In genomic region chr16:1765826-1766225, GRCh38 we compare ENCODE assay signal across 22 cellular contexts. TPM values are rescaled to one million over a fixed set of nuclear protein-coding genes. Genes with fewer than 3 reads are reported as not detected.
DNase-seq lines count a peak whose midpoint lies in the region; ATAC-seq, FAIRE-seq and TF ChIP-seq lines count a peak whose summit lies in the region.
"Had no signal": no experiment of that assay in that cellular context is flagged by ENCODE, and none has a peak within 500 bp of the region (broad histone marks: within the 10 kb centered on the region; RNA-seq: fewer than 3 reads in every experiment).

No MANE protein-coding gene starts in this region.

- no peak overlapping the region for H3K14ac ChIP-seq in trophoblast cell (ENCODE audit: low read length)

- peaks cover 2% of the 10 kb centered on the region for H3K79me1 ChIP-seq in trophoblast cell (ENCODE audit: low read length)

- H3K27ac ChIP-seq in CD4-positive, alpha-beta T cell (ENCODE audit: low read depth, low read length) = no peak overlapping the region
- H3K27ac ChIP-seq in trophoblast cell (ENCODE audit: low read depth, low read length) (no peak overlapping the region), left lung (no peak overlapping the region)
- H3K27ac ChIP-seq: BLaER1, C4-2B had no signal

- H3K4me3 Mint-ChIP-seq in activated T-cell treated with anti-CD3 and anti-CD28 coated beads, Interleukin-2, amount 50 U/mL, for 24 hours = no peak overlapping the region
- peak overlapping the region; percentile 4 for H3K4me3 Mint-ChIP-seq in CD4-positive, alpha-beta T cell
- H3K4me3 Mint-ChIP-seq in endothelial cell (ENCODE audit: unreplicated experiment) = peak overlapping the region; percentile 56
- H3K4me3 Mint-ChIP-seq: CD4-positive, CD25-positive, alpha-beta regulatory T cell; CD8-positive, alpha-beta memory T cell; GM23338; H9 had no signal

- H2BK12ac ChIP-seq in trophoblast cell (ENCODE audit: low read length) = no peak overlapping the region

- H3K36me3 ChIP-seq in trophoblast cell (ENCODE audit: control insufficient read depth in 1 of 2, insufficient read depth in 2 of 2, low read length in 2 of 2) = peaks cover 74 to 78% of the 10 kb centered on the region in 2 experiments
- H3K36me3 ChIP-seq in left lung = peaks cover 0 to 87% of the 10 kb centered on the region in 2 donors

- H3K9ac ChIP-seq in trophoblast cell (ENCODE audit: low read length) = no peak overlapping the region
- H3K9ac ChIP-seq: BLaER1 had no signal

- H4K91ac ChIP-seq in trophoblast cell (ENCODE audit: low read depth, low read length) = no peak overlapping the region

- H3K27ac Mint-ChIP-seq in activated T-cell treated with anti-CD3 and anti-CD28 coated beads, Interleukin-2, amount 50 U/mL, for 24 hours = peak overlapping the region; percentile 33
- no peak overlapping the region for H3K27ac Mint-ChIP-seq in CD4-positive, alpha-beta T cell
- H3K27ac Mint-ChIP-seq in endothelial cell (ENCODE audit: unreplicated experiment) = no peak overlapping the region
- H3K27ac Mint-ChIP-seq: CD4-positive, CD25-positive, alpha-beta regulatory T cell; GM23338; H9 had no signal

- no peaks in the 10 kb centered on the region for H3K27me3 Mint-ChIP-seq in activated T-cell treated with anti-CD3 and anti-CD28 coated beads, Interleukin-2, amount 50 U/mL, for 24 hours
- no peaks in the 10 kb centered on the region for H3K27me3 Mint-ChIP-seq in CD4-positive, alpha-beta T cell
- H3K27me3 Mint-ChIP-seq in endothelial cell (ENCODE audit: unreplicated experiment) = peaks cover 16% of the 10 kb centered on the region
- H3K27me3 Mint-ChIP-seq: CD4-positive, CD25-positive, alpha-beta regulatory T cell; CD8-positive, alpha-beta memory T cell had no signal

- no peak for ATAC-seq in CD4-positive, alpha-beta T cell (ENCODE audit: poor library complexity)
- ATAC-seq in left lung = no peak
- ATAC-seq: GM12878, GM23338, HCT116 had no signal

- TF ChIP-seq CTCF in CD4-positive, alpha-beta T cell (IDR thresholded peaks at IDR 0.05) = no peak
- TF ChIP-seq CTCF in endothelial cell (IDR thresholded peaks at IDR 0.05; ENCODE audit: unreplicated experiment) = no peak
- no peak for TF ChIP-seq CTCF in left lung (IDR thresholded peaks at IDR 0.05)

- no peak overlapping the region for H2BK5ac ChIP-seq in trophoblast cell (ENCODE audit: low read depth, low read length, poor library complexity)

- no peak overlapping the region for H3K4me2 ChIP-seq in trophoblast cell (ENCODE audit: low read length)
- H3K4me2 ChIP-seq: BLaER1, GM23338 had no signal

- no peak for DNase-seq in activated T-cell treated with anti-CD3 and anti-CD28 coated beads, Interleukin-2, amount 50 U/mL, for 24 hours
- DNase-seq in activated T-cell treated with anti-CD3 and anti-CD28 coated beads, Interleukin-2, amount 50 U/mL, for 1 hour = no peak
- DNase-seq in CD4-positive, alpha-beta T cell = no peak
- DNase-seq in endothelial cell (ENCODE audit: low spot score) (no peak), trophoblast cell (no peak), left lung (no peak), RCC 7860 (ENCODE audit: low spot score) (no peak), inferior parietal cortex (ENCODE audit: extremely low spot score) (no peak)
- DNase-seq: 8988T; CD4-positive, CD25-positive, alpha-beta regulatory T cell; CD8-positive, alpha-beta memory T cell; DMS 273 treated with DMSO at 0.1 percent for 48 hours; DMS79; EL; GDM1; H9 had no signal

- no peak overlapping the region for H2AFZ ChIP-seq in trophoblast cell (ENCODE audit: insufficient read depth, low read length, poor library complexity)
- H2AFZ ChIP-seq: GM23338 had no signal

- H2AK5ac ChIP-seq in trophoblast cell (ENCODE audit: low read length) = no peak overlapping the region

- no peaks in the 10 kb centered on the region for H3K9me3 ChIP-seq in CD4-positive, alpha-beta T cell (ENCODE audit: control insufficient read depth, low read length)
- peaks cover 2% of the 10 kb centered on the region for H3K9me3 ChIP-seq in trophoblast cell (ENCODE audit: insufficient read depth, low read depth, low read length)
- H3K9me3 ChIP-seq in left lung = no peaks in the 10 kb centered on the region
- H3K9me3 ChIP-seq: BLaER1 had no signal

- WGBS in trophoblast cell (ENCODE audit: extremely low coverage, insufficient coverage, insufficient read length) = no CpG with 5 or more reads among the region's 22 CpGs

- H3K79me2 ChIP-seq in trophoblast cell (ENCODE audit: control insufficient read depth, insufficient read depth, low read length, poor library complexity) = peaks cover under 1% of the 10 kb centered on the region

- no peak overlapping the region for H3K23ac ChIP-seq in trophoblast cell (ENCODE audit: low read length)

- H2BK120ac ChIP-seq in trophoblast cell (ENCODE audit: insufficient read depth, low read length, poor library complexity) = no peak overlapping the region

- intact Hi-C loops in CD4-positive, alpha-beta T cell (cut with DNase I, micrococcal nuclease) = loop anchor here in 1 of 2 experiments (5.0 kb wide), 1 partner anchor 176 kb away; the partner anchor contains the start of gene MSRB1
- intact Hi-C loops in left lung (cut with DNase I) = no loop called here

- no peak overlapping the region for H4K8ac ChIP-seq in trophoblast cell (ENCODE audit: low read depth, low read length)

- POLR2A ChIA-PET in CD4-positive, alpha-beta T cell (lab: Charles Lee) = interaction anchor here (1.6 to 1.9 kb wide), 2 partner anchors 17 to 60 kb away, joined by 5 to 7 read pairs; partner anchors contain the start of genes MAPK8IP3, NUBP2 and SPSB3

- H3K4me1 ChIP-seq in trophoblast cell (ENCODE audit: control insufficient read depth in 1 of 2, insufficient read depth in 2 of 2, low read length in 2 of 2) (peaks cover 0 to 5% of the 10 kb centered on the region in 2 experiments), left lung (peaks cover 8 to 13% of the 10 kb centered on the region in 2 donors)

- no peak overlapping the region for H3K18ac ChIP-seq in trophoblast cell (ENCODE audit: low read length)

- H3K4me3 ChIP-seq in trophoblast cell (ENCODE audit: low read depth, low read length) = no peak overlapping the region
- no peak overlapping the region for H3K4me3 ChIP-seq in left lung
- H3K4me3 ChIP-seq: BLaER1, GM12878, GM23338 had no signal

- no peaks in the 10 kb centered on the region for H3K9me3 Mint-ChIP-seq in activated T-cell treated with anti-CD3 and anti-CD28 coated beads, Interleukin-2, amount 50 U/mL, for 24 hours
- no peaks in the 10 kb centered on the region for H3K9me3 Mint-ChIP-seq in CD4-positive, alpha-beta T cell
- no peaks in the 10 kb centered on the region for H3K9me3 Mint-ChIP-seq in endothelial cell (ENCODE audit: unreplicated experiment)
- H3K9me3 Mint-ChIP-seq: CD4-positive, CD25-positive, alpha-beta regulatory T cell; CD8-positive, alpha-beta memory T cell; GM23338; H9 had no signal

- H3K4me1 Mint-ChIP-seq in activated T-cell treated with anti-CD3 and anti-CD28 coated beads, Interleukin-2, amount 50 U/mL, for 24 hours (ENCODE audit: low read depth) = peaks cover 9% of the 10 kb centered on the region
- peaks cover 5% of the 10 kb centered on the region for H3K4me1 Mint-ChIP-seq in CD4-positive, alpha-beta T cell (ENCODE audit: low read depth)
- no peaks in the 10 kb centered on the region for H3K4me1 Mint-ChIP-seq in endothelial cell (ENCODE audit: unreplicated experiment)

- no peaks in the 10 kb centered on the region for H3K27me3 ChIP-seq in CD4-positive, alpha-beta T cell (ENCODE audit: control insufficient read depth, insufficient read depth, low read length)
- H3K27me3 ChIP-seq in trophoblast cell (ENCODE audit: insufficient read depth, low read length) (no peaks in the 10 kb centered on the region), left lung (no peaks in the 10 kb centered on the region)
- H3K27me3 ChIP-seq: BLaER1 had no signal

- FAIRE-seq in RCC 7860 (lab: Jason Lieb, UNC) = no peak
- FAIRE-seq: D721Med, GM12878 had no signal

- CTCF ChIA-PET in CD4-positive, alpha-beta T cell (lab: Charles Lee) = no interaction called here

- H4K12ac ChIP-seq in trophoblast cell (ENCODE audit: low read depth, low read length) = peak overlapping the region; percentile 26

- H3K4ac ChIP-seq in trophoblast cell (ENCODE audit: low read depth, low read length) = no peak overlapping the region

- peaks cover 74% of the 10 kb centered on the region for H3K36me3 Mint-ChIP-seq in activated T-cell treated with anti-CD3 and anti-CD28 coated beads, Interleukin-2, amount 50 U/mL, for 24 hours (ENCODE audit: low read depth)
- H3K36me3 Mint-ChIP-seq in CD4-positive, alpha-beta T cell (ENCODE audit: low read depth) = peaks cover 36% of the 10 kb centered on the region
- peaks cover 18% of the 10 kb centered on the region for H3K36me3 Mint-ChIP-seq in endothelial cell (ENCODE audit: low read depth, unreplicated experiment)

RNA-seq across cellular contexts. Expression of gene NME3, which starts 5.5 kb away (rescaled TPM):
- total RNA-seq in CD4-positive, alpha-beta T cell = 10 to 100 TPM; 46.2 to 54.2 TPM
- total RNA-seq in endothelial cell (ENCODE audit: unreplicated experiment) (33.3 TPM), left lung (10 to 100 TPM; 54.6 to 62.9 TPM)
- 31.6 TPM in 2 replicates for polyA plus RNA-seq in trophoblast cell (2013)

RNA-seq across cellular contexts. Expression of gene EME2, which starts 6.8 kb away (rescaled TPM):
- total RNA-seq in CD4-positive, alpha-beta T cell = 10 to 100 TPM; 28.6 to 30.8 TPM
- total RNA-seq in endothelial cell (ENCODE audit: unreplicated experiment) (25.4 TPM), left lung (10 to 100 TPM; 19.2 to 25.3 TPM)
- 3.6 and 4.3 TPM in 2 replicates for polyA plus RNA-seq in trophoblast cell (2013)

RNA-seq across cellular contexts. Expression of gene MRPS34, which starts 7.1 kb away (rescaled TPM):
- 10 to 100 TPM; 25.5 to 26.9 TPM for total RNA-seq in CD4-positive, alpha-beta T cell
- total RNA-seq in endothelial cell (ENCODE audit: unreplicated experiment) = 62.7 TPM
- 94.3 and 98.1 TPM in 2 replicates for polyA plus RNA-seq in trophoblast cell (2013)
- 10 to 100 TPM; 72.5 to 91.5 TPM for total RNA-seq in left lung

RNA-seq across cellular contexts. Expression of gene SPSB3, which starts 16.5 kb away (rescaled TPM):
- 10 to 100 TPM; 86.3 to 87.6 TPM for total RNA-seq in CD4-positive, alpha-beta T cell
- total RNA-seq in endothelial cell (ENCODE audit: unreplicated experiment) (52.9 TPM), left lung (10 to 100 TPM; 30.5 to 36.2 TPM)
- 33.2 and 35.2 TPM in 2 replicates for polyA plus RNA-seq in trophoblast cell (2013)

RNA-seq across cellular contexts. Expression of gene NUBP2, which starts 16.9 kb away (rescaled TPM):
- total RNA-seq in CD4-positive, alpha-beta T cell = 10 to 100 TPM; 36.4 to 38.1 TPM
- total RNA-seq in endothelial cell (ENCODE audit: unreplicated experiment) (49.8 TPM), left lung (10 to 100 TPM; 44.0 to 47.9 TPM)
- polyA plus RNA-seq in trophoblast cell (2013) = 44.4 and 44.6 TPM in 2 replicates
